Comparison of ENCODE assay signal across 1 cellular context in the genomic region with DNA sequence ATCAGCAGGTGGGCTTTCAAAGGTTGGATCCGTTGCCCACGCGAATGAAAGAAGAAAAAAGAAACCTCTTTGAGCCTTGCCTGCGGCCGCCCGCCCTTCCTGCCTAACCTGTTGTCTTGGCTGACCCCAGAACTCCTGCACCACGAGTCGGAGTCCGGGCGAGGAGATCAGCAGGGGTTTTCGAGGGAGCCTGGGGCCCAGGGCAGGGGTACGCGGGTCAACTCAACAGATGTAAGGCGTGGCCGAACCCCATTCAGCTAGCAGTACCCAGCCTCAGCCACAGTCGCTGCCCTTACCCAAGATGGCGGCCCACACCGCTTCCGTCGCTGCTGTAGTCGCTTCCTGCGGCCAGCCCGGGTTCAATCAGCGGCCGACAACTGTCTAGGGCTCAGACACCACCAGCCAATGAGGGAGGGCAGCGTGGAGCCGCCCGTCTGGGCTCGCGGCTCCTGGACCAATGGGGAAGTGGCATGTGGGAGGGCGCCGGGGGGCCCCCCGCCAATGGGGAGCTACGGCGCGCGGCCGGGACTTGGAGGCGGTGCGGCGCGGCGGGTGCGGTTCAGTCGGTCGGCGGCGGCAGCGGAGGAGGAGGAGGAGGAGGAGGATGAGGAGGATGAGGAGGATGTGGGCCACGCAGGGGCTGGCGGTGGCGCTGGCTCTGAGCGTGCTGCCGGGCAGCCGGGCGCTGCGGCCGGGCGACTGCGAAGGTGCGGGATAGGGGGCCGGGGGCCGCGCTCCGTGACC.
A peak's percentile ranks its signal among the peaks of the same experiment; 100 is the strongest.
TF ChIP-seq lines count a peak whose summit lies in the region.

A gene (plus strand): TSS at position 562 of the 744 bp plus-strand sequence. CDS start 52 bp downstream, at position 614.

TF ChIP-seq in HepG2, 621 proteins besides CTCF, POLR2A, EP300 and RAD21 (continued from another document and continues in another):
- TF ChIP-seq, protein P1, sequence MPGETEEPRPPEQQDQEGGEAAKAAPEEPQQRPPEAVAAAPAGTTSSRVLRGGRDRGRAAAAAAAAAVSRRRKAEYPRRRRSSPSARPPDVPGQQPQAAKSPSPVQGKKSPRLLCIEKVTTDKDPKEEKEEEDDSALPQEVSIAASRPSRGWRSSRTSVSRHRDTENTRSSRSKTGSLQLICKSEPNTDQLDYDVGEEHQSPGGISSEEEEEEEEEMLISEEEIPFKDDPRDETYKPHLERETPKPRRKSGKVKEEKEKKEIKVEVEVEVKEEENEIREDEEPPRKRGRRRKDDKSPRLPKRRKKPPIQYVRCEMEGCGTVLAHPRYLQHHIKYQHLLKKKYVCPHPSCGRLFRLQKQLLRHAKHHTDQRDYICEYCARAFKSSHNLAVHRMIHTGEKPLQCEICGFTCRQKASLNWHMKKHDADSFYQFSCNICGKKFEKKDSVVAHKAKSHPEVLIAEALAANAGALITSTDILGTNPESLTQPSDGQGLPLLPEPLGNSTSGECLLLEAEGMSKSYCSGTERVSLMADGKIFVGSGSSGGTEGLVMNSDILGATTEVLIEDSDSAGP (CRISPR knock-in tag; IDR thresholded peaks at IDR 0.05; ENCODE audit: borderline replicate concordance): peak; percentile 81; the same call in 1 of the 2 replicates
- TF ChIP-seq NKX3-1 (CRISPR knock-in tag; IDR thresholded peaks at IDR 0.05) (0 out of 2 replicates have a peak, but pooled peaks have one; percentile 71), GABPB1 (CRISPR knock-in tag; IDR thresholded peaks at IDR 0.05) (peak; percentile 97), ZNF556 (CRISPR knock-in tag; IDR thresholded peaks at IDR 0.05; ENCODE audit: borderline replicate concordance) (no peak; the same call in 1 of the 2 replicates), ZNF547 (CRISPR knock-in tag; IDR thresholded peaks at IDR 0.05) (peak; percentile 89; the same call in 1 of the 2 replicates), TEAD3 (CRISPR knock-in tag; optimal IDR thresholded peaks at IDR 0.05; ENCODE audit: borderline replicate concordance) (peak; percentile 72), MEIS1 (CRISPR knock-in tag; IDR thresholded peaks at IDR 0.05; ENCODE audit: borderline replicate concordance) (no peak), SSRP1 (CRISPR knock-in tag; IDR thresholded peaks at IDR 0.05) (no peak), TAF15 (IDR thresholded peaks at IDR 0.05; ENCODE audit: low read depth, low read length, poor library complexity, severe bottlenecking) (peak; percentile 68), DMAP1 (CRISPR knock-in tag; IDR thresholded peaks at IDR 0.05) (peak; percentile 94), CCDC6 (CRISPR knock-in tag; IDR thresholded peaks at IDR 0.05) (peak; percentile 95; the same call in 1 of the 2 replicates), REPIN1 (CRISPR knock-in tag; IDR thresholded peaks at IDR 0.05; ENCODE audit: borderline replicate concordance, low read depth) (peak; percentile 30; the same call in 1 of the 2 replicates), ZNF567 (CRISPR knock-in tag; IDR thresholded peaks at IDR 0.05; ENCODE audit: borderline replicate concordance) (no peak), U2AF1 (optimal IDR thresholded peaks at IDR 0.05; ENCODE audit: low read depth, low read length) (peak; percentile 56), ZNF747 (CRISPR knock-in tag; IDR thresholded peaks at IDR 0.05; ENCODE audit: borderline replicate concordance) (peak; percentile 41; the same call in 1 of the 2 replicates), IKZF1 (IDR thresholded peaks at IDR 0.05) (no peak), ZNF292 (CRISPR knock-in tag; IDR thresholded peaks at IDR 0.05; ENCODE audit: borderline replicate concordance, low read depth) (no peak), SMAD1 (CRISPR knock-in tag; IDR thresholded peaks at IDR 0.05; ENCODE audit: borderline replicate concordance, low read depth) (no peak; the same call in 1 of the 2 replicates), SRY (CRISPR knock-in tag; IDR thresholded peaks at IDR 0.05) (no peak), PHF21A (CRISPR knock-in tag; IDR thresholded peaks at IDR 0.05) (peak; percentile 47; the same call in 1 of the 2 replicates), HOXA5 (CRISPR knock-in tag; IDR thresholded peaks at IDR 0.05) (peak; percentile 60), ZNF33B (CRISPR knock-in tag; IDR thresholded peaks at IDR 0.05) (peak; percentile 73; the same call in 1 of the 2 replicates), CBX1 (IDR thresholded peaks at IDR 0.05; ENCODE audit: low read depth) (no peak)
- TF ChIP-seq, protein P2, sequence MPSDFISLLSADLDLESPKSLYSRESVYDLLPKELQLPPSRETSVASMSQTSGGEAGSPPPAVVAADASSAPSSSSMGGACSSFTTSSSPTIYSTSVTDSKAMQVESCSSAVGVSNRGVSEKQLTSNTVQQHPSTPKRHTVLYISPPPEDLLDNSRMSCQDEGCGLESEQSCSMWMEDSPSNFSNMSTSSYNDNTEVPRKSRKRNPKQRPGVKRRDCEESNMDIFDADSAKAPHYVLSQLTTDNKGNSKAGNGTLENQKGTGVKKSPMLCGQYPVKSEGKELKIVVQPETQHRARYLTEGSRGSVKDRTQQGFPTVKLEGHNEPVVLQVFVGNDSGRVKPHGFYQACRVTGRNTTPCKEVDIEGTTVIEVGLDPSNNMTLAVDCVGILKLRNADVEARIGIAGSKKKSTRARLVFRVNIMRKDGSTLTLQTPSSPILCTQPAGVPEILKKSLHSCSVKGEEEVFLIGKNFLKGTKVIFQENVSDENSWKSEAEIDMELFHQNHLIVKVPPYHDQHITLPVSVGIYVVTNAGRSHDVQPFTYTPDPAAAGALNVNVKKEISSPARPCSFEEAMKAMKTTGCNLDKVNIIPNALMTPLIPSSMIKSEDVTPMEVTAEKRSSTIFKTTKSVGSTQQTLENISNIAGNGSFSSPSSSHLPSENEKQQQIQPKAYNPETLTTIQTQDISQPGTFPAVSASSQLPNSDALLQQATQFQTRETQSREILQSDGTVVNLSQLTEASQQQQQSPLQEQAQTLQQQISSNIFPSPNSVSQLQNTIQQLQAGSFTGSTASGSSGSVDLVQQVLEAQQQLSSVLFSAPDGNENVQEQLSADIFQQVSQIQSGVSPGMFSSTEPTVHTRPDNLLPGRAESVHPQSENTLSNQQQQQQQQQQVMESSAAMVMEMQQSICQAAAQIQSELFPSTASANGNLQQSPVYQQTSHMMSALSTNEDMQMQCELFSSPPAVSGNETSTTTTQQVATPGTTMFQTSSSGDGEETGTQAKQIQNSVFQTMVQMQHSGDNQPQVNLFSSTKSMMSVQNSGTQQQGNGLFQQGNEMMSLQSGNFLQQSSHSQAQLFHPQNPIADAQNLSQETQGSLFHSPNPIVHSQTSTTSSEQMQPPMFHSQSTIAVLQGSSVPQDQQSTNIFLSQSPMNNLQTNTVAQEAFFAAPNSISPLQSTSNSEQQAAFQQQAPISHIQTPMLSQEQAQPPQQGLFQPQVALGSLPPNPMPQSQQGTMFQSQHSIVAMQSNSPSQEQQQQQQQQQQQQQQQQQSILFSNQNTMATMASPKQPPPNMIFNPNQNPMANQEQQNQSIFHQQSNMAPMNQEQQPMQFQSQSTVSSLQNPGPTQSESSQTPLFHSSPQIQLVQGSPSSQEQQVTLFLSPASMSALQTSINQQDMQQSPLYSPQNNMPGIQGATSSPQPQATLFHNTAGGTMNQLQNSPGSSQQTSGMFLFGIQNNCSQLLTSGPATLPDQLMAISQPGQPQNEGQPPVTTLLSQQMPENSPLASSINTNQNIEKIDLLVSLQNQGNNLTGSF (CRISPR knock-in tag; IDR thresholded peaks at IDR 0.05): no peak
- TF ChIP-seq, protein P3, sequence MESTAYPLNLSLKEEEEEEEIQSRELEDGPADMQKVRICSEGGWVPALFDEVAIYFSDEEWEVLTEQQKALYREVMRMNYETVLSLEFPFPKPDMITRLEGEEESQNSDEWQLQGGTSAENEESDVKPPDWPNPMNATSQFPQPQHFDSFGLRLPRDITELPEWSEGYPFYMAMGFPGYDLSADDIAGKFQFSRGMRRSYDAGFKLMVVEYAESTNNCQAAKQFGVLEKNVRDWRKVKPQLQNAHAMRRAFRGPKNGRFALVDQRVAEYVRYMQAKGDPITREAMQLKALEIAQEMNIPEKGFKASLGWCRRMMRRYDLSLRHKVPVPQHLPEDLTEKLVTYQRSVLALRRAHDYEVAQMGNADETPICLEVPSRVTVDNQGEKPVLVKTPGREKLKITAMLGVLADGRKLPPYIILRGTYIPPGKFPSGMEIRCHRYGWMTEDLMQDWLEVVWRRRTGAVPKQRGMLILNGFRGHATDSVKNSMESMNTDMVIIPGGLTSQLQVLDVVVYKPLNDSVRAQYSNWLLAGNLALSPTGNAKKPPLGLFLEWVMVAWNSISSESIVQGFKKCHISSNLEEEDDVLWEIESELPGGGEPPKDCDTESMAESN (CRISPR knock-in tag; conservative IDR thresholded peaks at IDR 0.05): peak; percentile 80
- TF ChIP-seq, protein P4, sequence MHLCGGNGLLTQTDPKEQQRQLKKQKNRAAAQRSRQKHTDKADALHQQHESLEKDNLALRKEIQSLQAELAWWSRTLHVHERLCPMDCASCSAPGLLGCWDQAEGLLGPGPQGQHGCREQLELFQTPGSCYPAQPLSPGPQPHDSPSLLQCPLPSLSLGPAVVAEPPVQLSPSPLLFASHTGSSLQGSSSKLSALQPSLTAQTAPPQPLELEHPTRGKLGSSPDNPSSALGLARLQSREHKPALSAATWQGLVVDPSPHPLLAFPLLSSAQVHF (CRISPR knock-in tag; IDR thresholded peaks at IDR 0.05): 0 out of 2 replicates have a peak, but pooled peaks have one; percentile 32
- TF ChIP-seq, protein P5, sequence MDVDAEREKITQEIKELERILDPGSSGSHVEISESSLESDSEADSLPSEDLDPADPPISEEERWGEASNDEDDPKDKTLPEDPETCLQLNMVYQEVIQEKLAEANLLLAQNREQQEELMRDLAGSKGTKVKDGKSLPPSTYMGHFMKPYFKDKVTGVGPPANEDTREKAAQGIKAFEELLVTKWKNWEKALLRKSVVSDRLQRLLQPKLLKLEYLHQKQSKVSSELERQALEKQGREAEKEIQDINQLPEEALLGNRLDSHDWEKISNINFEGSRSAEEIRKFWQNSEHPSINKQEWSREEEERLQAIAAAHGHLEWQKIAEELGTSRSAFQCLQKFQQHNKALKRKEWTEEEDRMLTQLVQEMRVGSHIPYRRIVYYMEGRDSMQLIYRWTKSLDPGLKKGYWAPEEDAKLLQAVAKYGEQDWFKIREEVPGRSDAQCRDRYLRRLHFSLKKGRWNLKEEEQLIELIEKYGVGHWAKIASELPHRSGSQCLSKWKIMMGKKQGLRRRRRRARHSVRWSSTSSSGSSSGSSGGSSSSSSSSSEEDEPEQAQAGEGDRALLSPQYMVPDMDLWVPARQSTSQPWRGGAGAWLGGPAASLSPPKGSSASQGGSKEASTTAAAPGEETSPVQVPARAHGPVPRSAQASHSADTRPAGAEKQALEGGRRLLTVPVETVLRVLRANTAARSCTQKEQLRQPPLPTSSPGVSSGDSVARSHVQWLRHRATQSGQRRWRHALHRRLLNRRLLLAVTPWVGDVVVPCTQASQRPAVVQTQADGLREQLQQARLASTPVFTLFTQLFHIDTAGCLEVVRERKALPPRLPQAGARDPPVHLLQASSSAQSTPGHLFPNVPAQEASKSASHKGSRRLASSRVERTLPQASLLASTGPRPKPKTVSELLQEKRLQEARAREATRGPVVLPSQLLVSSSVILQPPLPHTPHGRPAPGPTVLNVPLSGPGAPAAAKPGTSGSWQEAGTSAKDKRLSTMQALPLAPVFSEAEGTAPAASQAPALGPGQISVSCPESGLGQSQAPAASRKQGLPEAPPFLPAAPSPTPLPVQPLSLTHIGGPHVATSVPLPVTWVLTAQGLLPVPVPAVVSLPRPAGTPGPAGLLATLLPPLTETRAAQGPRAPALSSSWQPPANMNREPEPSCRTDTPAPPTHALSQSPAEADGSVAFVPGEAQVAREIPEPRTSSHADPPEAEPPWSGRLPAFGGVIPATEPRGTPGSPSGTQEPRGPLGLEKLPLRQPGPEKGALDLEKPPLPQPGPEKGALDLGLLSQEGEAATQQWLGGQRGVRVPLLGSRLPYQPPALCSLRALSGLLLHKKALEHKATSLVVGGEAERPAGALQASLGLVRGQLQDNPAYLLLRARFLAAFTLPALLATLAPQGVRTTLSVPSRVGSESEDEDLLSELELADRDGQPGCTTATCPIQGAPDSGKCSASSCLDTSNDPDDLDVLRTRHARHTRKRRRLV (CRISPR knock-in tag; IDR thresholded peaks at IDR 0.05): peak; percentile 69; the same call in 1 of the 2 replicates
- TF ChIP-seq, protein P6, sequence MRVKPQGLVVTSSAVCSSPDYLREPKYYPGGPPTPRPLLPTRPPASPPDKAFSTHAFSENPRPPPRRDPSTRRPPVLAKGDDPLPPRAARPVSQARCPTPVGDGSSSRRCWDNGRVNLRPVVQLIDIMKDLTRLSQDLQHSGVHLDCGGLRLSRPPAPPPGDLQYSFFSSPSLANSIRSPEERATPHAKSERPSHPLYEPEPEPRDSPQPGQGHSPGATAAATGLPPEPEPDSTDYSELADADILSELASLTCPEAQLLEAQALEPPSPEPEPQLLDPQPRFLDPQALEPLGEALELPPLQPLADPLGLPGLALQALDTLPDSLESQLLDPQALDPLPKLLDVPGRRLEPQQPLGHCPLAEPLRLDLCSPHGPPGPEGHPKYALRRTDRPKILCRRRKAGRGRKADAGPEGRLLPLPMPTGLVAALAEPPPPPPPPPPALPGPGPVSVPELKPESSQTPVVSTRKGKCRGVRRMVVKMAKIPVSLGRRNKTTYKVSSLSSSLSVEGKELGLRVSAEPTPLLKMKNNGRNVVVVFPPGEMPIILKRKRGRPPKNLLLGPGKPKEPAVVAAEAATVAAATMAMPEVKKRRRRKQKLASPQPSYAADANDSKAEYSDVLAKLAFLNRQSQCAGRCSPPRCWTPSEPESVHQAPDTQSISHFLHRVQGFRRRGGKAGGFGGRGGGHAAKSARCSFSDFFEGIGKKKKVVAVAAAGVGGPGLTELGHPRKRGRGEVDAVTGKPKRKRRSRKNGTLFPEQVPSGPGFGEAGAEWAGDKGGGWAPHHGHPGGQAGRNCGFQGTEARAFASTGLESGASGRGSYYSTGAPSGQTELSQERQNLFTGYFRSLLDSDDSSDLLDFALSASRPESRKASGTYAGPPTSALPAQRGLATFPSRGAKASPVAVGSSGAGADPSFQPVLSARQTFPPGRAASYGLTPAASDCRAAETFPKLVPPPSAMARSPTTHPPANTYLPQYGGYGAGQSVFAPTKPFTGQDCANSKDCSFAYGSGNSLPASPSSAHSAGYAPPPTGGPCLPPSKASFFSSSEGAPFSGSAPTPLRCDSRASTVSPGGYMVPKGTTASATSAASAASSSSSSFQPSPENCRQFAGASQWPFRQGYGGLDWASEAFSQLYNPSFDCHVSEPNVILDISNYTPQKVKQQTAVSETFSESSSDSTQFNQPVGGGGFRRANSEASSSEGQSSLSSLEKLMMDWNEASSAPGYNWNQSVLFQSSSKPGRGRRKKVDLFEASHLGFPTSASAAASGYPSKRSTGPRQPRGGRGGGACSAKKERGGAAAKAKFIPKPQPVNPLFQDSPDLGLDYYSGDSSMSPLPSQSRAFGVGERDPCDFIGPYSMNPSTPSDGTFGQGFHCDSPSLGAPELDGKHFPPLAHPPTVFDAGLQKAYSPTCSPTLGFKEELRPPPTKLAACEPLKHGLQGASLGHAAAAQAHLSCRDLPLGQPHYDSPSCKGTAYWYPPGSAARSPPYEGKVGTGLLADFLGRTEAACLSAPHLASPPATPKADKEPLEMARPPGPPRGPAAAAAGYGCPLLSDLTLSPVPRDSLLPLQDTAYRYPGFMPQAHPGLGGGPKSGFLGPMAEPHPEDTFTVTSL (CRISPR knock-in tag; IDR thresholded peaks at IDR 0.05; ENCODE audit: borderline replicate concordance): no peak
- TF ChIP-seq, protein P7, sequence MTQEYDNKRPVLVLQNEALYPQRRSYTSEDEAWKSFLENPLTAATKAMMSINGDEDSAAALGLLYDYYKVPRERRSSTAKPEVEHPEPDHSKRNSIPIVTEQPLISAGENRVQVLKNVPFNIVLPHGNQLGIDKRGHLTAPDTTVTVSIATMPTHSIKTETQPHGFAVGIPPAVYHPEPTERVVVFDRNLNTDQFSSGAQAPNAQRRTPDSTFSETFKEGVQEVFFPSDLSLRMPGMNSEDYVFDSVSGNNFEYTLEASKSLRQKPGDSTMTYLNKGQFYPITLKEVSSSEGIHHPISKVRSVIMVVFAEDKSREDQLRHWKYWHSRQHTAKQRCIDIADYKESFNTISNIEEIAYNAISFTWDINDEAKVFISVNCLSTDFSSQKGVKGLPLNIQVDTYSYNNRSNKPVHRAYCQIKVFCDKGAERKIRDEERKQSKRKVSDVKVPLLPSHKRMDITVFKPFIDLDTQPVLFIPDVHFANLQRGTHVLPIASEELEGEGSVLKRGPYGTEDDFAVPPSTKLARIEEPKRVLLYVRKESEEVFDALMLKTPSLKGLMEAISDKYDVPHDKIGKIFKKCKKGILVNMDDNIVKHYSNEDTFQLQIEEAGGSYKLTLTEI (CRISPR knock-in tag; conservative IDR thresholded peaks at IDR 0.05): no peak
